ENCODE assay signal across 9 cellular contexts in the genomic region with DNA sequence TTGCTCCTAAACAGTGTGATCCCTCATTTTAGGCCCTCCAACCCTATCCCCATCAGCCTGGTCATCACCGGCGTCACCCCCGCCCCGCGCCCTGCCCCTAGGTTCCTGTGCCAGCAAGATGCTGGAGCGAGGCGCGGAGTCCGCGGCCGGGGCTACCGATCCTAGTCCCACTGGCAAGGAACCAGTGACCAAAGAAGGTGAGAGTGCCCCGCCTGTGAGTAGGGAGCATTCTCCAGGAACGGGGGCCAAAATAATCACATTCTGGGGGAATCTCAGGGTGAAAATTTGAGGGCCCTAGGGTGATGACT. TPM values are rescaled to one million over a fixed set of nuclear protein-coding genes. Genes with fewer than 3 reads are reported as not detected.
DNase-seq lines count a peak whose midpoint lies in the region; ATAC-seq and TF ChIP-seq lines count a peak whose summit lies in the region.
"Had no signal": no experiment of that assay in that cellular context is flagged by ENCODE, and none has a peak within 500 bp of the region (broad histone marks: within the 10 kb centered on the region; RNA-seq: fewer than 3 reads in every experiment).

No MANE protein-coding gene starts in this region.

- peak overlapping the region; percentile 93 for H3K4me3 Mint-ChIP-seq in activated naive CD8-positive, alpha-beta T cell

- POLR2A ChIA-PET in HCT116 (lab: Charles Lee), result interaction anchor here (1.3 to 1.4 kb wide), 2 partner anchors 61 to 134 kb away, joined by 3 to 4 read pairs; no protein-coding TSS in a partner anchor

- no peak overlapping the region for H3K9ac ChIP-seq in HCT116 (ENCODE audit: low read length)

- H3K9me3 ChIP-seq in HCT116 (ENCODE audit: control insufficient read depth in 1 of 2, insufficient read depth in 1 of 2, low read depth in 1 of 2, low read length in 2 of 2) (no peaks in the 10 kb centered on the region), iPS DF 6.9 (ENCODE audit: control insufficient read depth, insufficient read depth, low read length) (no peaks in the 10 kb centered on the region)
- H3K9me3 ChIP-seq: MG63 had no signal

- H3K27ac Mint-ChIP-seq in activated naive CD8-positive, alpha-beta T cell, result peak overlapping the region; percentile 96

- H3K4me2 ChIP-seq in HCT116 (ENCODE audit: low read length), result peak overlapping the region; percentile 100

- H3K9me2 ChIP-seq in HCT116 (ENCODE audit: insufficient read depth), result no peaks in the 10 kb centered on the region

- H3K4me3 ChIP-seq in HCT116 (replicated peaks in 1 of 2; ENCODE audit: low read depth in 1 of 2, low read length in 2 of 2) (peak overlapping the region in 1 of 2 experiments; percentile 70; a peak in 1 of 4 replicates), iPS DF 6.9 (ENCODE audit: low read length) (peak overlapping the region; percentile 58; the same call in 1 of the 2 replicates), skin epidermis (peak overlapping the region in 6 of 7 experiments; percentile 39 to 61 (median 58))

- peaks cover 4% of the 10 kb centered on the region for H3K9me3 Mint-ChIP-seq in activated naive CD8-positive, alpha-beta T cell (ENCODE audit: low read depth)

- H3K27ac ChIP-seq in HCT116 (ENCODE audit: low read depth, low read length) (peak overlapping the region; percentile 95), iPS DF 6.9 (ENCODE audit: low read length) (no peak overlapping the region), skin epidermis (peak overlapping the region in 12 of 21 experiments; percentile 30 to 90 (median 56))

- RAD21 ChIA-PET in HCT116 (lab: Charles Lee; ENCODE audit: low non-redundant PET in 1 of 2, low total read pairs in 2 of 2, uncharacterized antibody in 2 of 2, unreplicated experiment in 2 of 2), result no interaction called here

- H3K27me3 Mint-ChIP-seq in activated naive CD8-positive, alpha-beta T cell, result no peaks in the 10 kb centered on the region

- H3K36me3 Mint-ChIP-seq in activated naive CD8-positive, alpha-beta T cell, result peaks cover 10% of the 10 kb centered on the region

- H3K4me1 ChIP-seq in HCT116 (ENCODE audit: control insufficient read depth in 1 of 2, insufficient read depth in 2 of 2, low read length in 2 of 2), result peaks cover 24 to 43% of the 10 kb centered on the region in 2 experiments
- no peaks in the 10 kb centered on the region; the same call in 1 of the 2 replicates for H3K4me1 ChIP-seq in iPS DF 6.9 (ENCODE audit: control insufficient read depth, insufficient read depth, low read length)

- no peak for TF ChIP-seq RAD21 in HCT116 (IDR thresholded peaks at IDR 0.05; ENCODE audit: low read depth)

- intact Hi-C loops in HCT116 (cut with micrococcal nuclease), result loop anchor here (10.0 kb wide), 1 partner anchor 131 kb away; no protein-coding TSS in a partner anchor

- no CpG with 5 or more reads among the region's 14 CpGs for WGBS in iPS DF 6.9 (ENCODE audit: insufficient coverage, insufficient read length)

- H3K36me3 ChIP-seq in HCT116 (ENCODE audit: control insufficient read depth in 1 of 2, insufficient read depth in 2 of 2, low read length in 2 of 2) (peaks cover 0 to 4% of the 10 kb centered on the region in 2 experiments; a peak in 1 of 4 replicates), iPS DF 6.9 (ENCODE audit: control insufficient read depth, insufficient read depth, low read length) (no peaks in the 10 kb centered on the region; the same call in 1 of the 2 replicates)

- H3K27me3 ChIP-seq in HCT116 (ENCODE audit: insufficient read depth, low read length), result no peaks in the 10 kb centered on the region
- H3K27me3 ChIP-seq in iPS DF 6.9 (ENCODE audit: control insufficient read depth, insufficient read depth, low read length), result no peaks in the 10 kb centered on the region
- H3K27me3 ChIP-seq: MG63 had no signal

- H2AFZ ChIP-seq in HCT116 (ENCODE audit: low read depth, low read length, poor library complexity, severe bottlenecking), result no peak overlapping the region

- CTCF ChIA-PET in HCT116 (lab: Charles Lee), result interaction anchor here (1.7 to 3.2 kb wide), 3 partner anchors 21 to 87 kb away, joined by 12 to 18 read pairs (median 14); no protein-coding TSS in a partner anchor

- H3K4me1 Mint-ChIP-seq in activated naive CD8-positive, alpha-beta T cell (ENCODE audit: low read depth), result peaks cover 17% of the 10 kb centered on the region

- no peak for TF ChIP-seq CTCF in HCT116 (IDR thresholded peaks at IDR 0.05 in 2 of 3, conservative IDR thresholded peaks at IDR 0.05 in 1 of 3; ENCODE audit: borderline replicate concordance in 1 of 3, insufficient read depth in 1 of 3, low read depth in 2 of 3, low read length in 2 of 3)

- DNase-seq in HCT116 (ENCODE audit: low read depth, low spot score), result no peak
- no peak for DNase-seq in iPS DF 6.9 (ENCODE audit: low read depth, low spot score)
- no peak for DNase-seq in NCI-H446 treated with DMSO at 0.1 percent for 48 hours (lab: John Stamatoyannopoulos, UW)

- H4K20me1 ChIP-seq in HCT116 (ENCODE audit: insufficient read depth), result no peaks in the 10 kb centered on the region

- ATAC-seq in HCT116 (no peak), GM18511 (IDR thresholded peaks at IDR 0.05; ENCODE audit: unreplicated experiment) (no peak), HG02981 (IDR thresholded peaks at IDR 0.05; ENCODE audit: unreplicated experiment) (no peak), HG03439 (IDR thresholded peaks at IDR 0.05; ENCODE audit: unreplicated experiment) (no peak)

- TF ChIP-seq POLR2A in HCT116 (IDR thresholded peaks at IDR 0.05; ENCODE audit: borderline replicate concordance, extremely low read depth, insufficient read depth, insufficient read length), result no peak

- H3K79me2 ChIP-seq in HCT116 (ENCODE audit: insufficient read depth, low read length), result no peaks in the 10 kb centered on the region

- no TSS peak for BruUV-seq in HCT116 (replicated peaks; lab: Mats Ljungman, UMichigan)

TF ChIP-seq in HCT116, 20 proteins besides CTCF, POLR2A, EP300 and RAD21:
- TF ChIP-seq POLR2AphosphoS5 (IDR thresholded peaks at IDR 0.05; ENCODE audit: low read depth, low read length) (no peak), ELF1 (IDR thresholded peaks at IDR 0.05; ENCODE audit: borderline replicate concordance, low read depth) (no peak)

RNA-seq across cellular contexts. Expression of a gene that starts 1.3 kb away (rescaled TPM):
- 1.9 TPM for total RNA-seq in HCT116 (2021; ENCODE audit: unreplicated experiment)
- polyA plus RNA-seq in HCT116 (2012), result 1.0 and 2.0 TPM in 2 replicates

RNA-seq across cellular contexts. Expression of a gene that starts 7.3 kb away (rescaled TPM):
- total RNA-seq in HCT116 (2021; ENCODE audit: unreplicated experiment), result 64.3 TPM
- 120 and 133 TPM in 2 replicates for polyA plus RNA-seq in HCT116 (2012)

RNA-seq across cellular contexts. Expression of a gene that starts 29.7 kb away (rescaled TPM):
- 15.5 TPM for total RNA-seq in HCT116 (2021; ENCODE audit: unreplicated experiment)
- polyA plus RNA-seq in HCT116 (2012), result 12.0 and 14.3 TPM in 2 replicates

RNA-seq across cellular contexts. Expression of a gene that starts 41.1 kb away (rescaled TPM):
- total RNA-seq in HCT116 (2021; ENCODE audit: unreplicated experiment), result 37.4 TPM
- 28.7 and 35.0 TPM in 2 replicates for polyA plus RNA-seq in HCT116 (2012)

RNA-seq across cellular contexts. Expression of a gene that starts 41.3 kb away (rescaled TPM):
- total RNA-seq in HCT116 (2021; ENCODE audit: unreplicated experiment), result 0.17 TPM
- polyA plus RNA-seq in HCT116 (2012), result 0.12 and 0.40 TPM in 2 replicates
